Comparison of ENCODE assay signal across 32 cellular contexts in genomic region chr2:232124309-232124708, GRCh38.
"Had no signal": no experiment of that assay in that cellular context is flagged by ENCODE, and none has a peak within 500 bp of the region (broad histone marks: within the 10 kb centered on the region; RNA-seq: fewer than 3 reads in every experiment).

No MANE protein-coding gene starts in this region.

- H3K27me3 Mint-ChIP-seq: activated CD4-positive, alpha-beta memory T cell treated with anti-CD3 and anti-CD28 coated beads for 36 hours; activated CD4-positive, alpha-beta T cell treated with anti-CD3 and anti-CD28 coated beads for 36 hours; activated CD4-positive, alpha-beta T cell treated with anti-CD3 and anti-CD28 coated beads, Interleukin-2, amount 10 ng/mL, durations not matched to agents 24 days and 14 days; activated CD8-positive, alpha-beta memory T cell treated with anti-CD3 and anti-CD28 coated beads, Interleukin-2, amount 10 ng/mL, durations not matched to agents 7 days and 5 days; activated naive CD8-positive, alpha-beta T cell; activated naive CD8-positive, alpha-beta T cell treated with anti-CD3 and anti-CD28 coated beads, Interleukin-2, amount 50 U/mL, for 24 hours; T-helper 17 cell had no signal

- DNase-seq: activated CD4-positive, alpha-beta memory T cell treated with anti-CD3 and anti-CD28 coated beads for 36 hours; activated CD4-positive, alpha-beta T cell treated with anti-CD3 and anti-CD28 coated beads for 36 hours; activated CD4-positive, alpha-beta T cell treated with anti-CD3 and anti-CD28 coated beads, Interleukin-2, amount 10 ng/mL, durations not matched to agents 24 days and 14 days; activated CD4-positive, CD25-positive, alpha-beta regulatory T cell; activated CD4-positive, CD25-positive, alpha-beta regulatory T cell treated with anti-CD3 and anti-CD28 coated beads, Interleukin-2, amount 50 U/mL, for 72 hours; activated CD8-positive, alpha-beta memory T cell treated with anti-CD3 and anti-CD28 coated beads, Interleukin-2, amount 10 ng/mL, durations not matched to agents 7 days and 5 days; activated CD8-positive, alpha-beta memory T cell treated with anti-CD3 and anti-CD28 coated beads, Interleukin-2, amount 50 U/mL, for 4 hours; activated CD8-positive, alpha-beta T cell treated with anti-CD3 and anti-CD28 coated beads, Interleukin-2, amount 10 ng/mL, durations not matched to agents 7 days and 5 days; activated gamma-delta T cell; activated naive CD4-positive, alpha-beta T cell treated with anti-CD3 and anti-CD28 coated beads, Interleukin-2, amount 50 U/mL, for 16 hours; activated naive CD4-positive, alpha-beta T cell treated with Interleukin-2 at 50 U/mL for 16 hours; activated naive CD8-positive, alpha-beta T cell treated with anti-CD3 and anti-CD28 coated beads, Interleukin-2, amount 50 U/mL, for 24 hours; activated T-cell treated with anti-CD3 and anti-CD28 coated beads, Interleukin-2, amount 50 U/mL, for 1 hour; activated T-cell treated with anti-CD3 and anti-CD28 coated beads, Interleukin-2, amount 50 U/mL, for 72 hours; adrenal gland; amygdala; aorta; body of pancreas; caudate nucleus; cerebellar nuclear complex; colonic mucosa; effector CD8-positive, alpha-beta T cell; esophagus squamous epithelium; foreskin melanocyte; head of caudate nucleus; T-helper 1 cell; T-helper 17 cell; T1000 had no signal

- H3K36me3 ChIP-seq: adrenal gland, colonic mucosa, esophagus squamous epithelium had no signal

- H3K27ac ChIP-seq: adrenal gland, body of pancreas, colonic mucosa, epithelial cell of prostate, esophagus squamous epithelium had no signal

- FAIRE-seq: endothelial cell of umbilical vein had no signal

- H3K27ac Mint-ChIP-seq: activated CD4-positive, alpha-beta memory T cell treated with anti-CD3 and anti-CD28 coated beads for 36 hours; activated CD4-positive, alpha-beta T cell treated with anti-CD3 and anti-CD28 coated beads for 36 hours; activated CD4-positive, alpha-beta T cell treated with anti-CD3 and anti-CD28 coated beads, Interleukin-2, amount 10 ng/mL, durations not matched to agents 24 days and 14 days; activated CD8-positive, alpha-beta memory T cell treated with anti-CD3 and anti-CD28 coated beads, Interleukin-2, amount 10 ng/mL, durations not matched to agents 7 days and 5 days; activated CD8-positive, alpha-beta T cell treated with anti-CD3 and anti-CD28 coated beads, Interleukin-2, amount 10 ng/mL, durations not matched to agents 7 days and 5 days; activated naive CD8-positive, alpha-beta T cell; activated naive CD8-positive, alpha-beta T cell treated with anti-CD3 and anti-CD28 coated beads, Interleukin-2, amount 50 U/mL, for 24 hours; activated T-cell treated with anti-CD3 and anti-CD28 coated beads, Interleukin-2, amount 50 U/mL, for 72 hours; T-helper 17 cell; T-helper 2 cell treated with Interferon-gamma antibody and Interleukin-4, amounts not matched to agents 5 μg/mL and 100 μg/mL, for 36 hours had no signal

- H3K4me1 ChIP-seq: colonic mucosa had no signal

- H3K4me3 ChIP-seq: adrenal gland, body of pancreas, colonic mucosa, esophagus squamous epithelium had no signal

- H3K9me3 Mint-ChIP-seq: activated CD4-positive, alpha-beta memory T cell treated with anti-CD3 and anti-CD28 coated beads for 36 hours; activated CD4-positive, alpha-beta T cell treated with anti-CD3 and anti-CD28 coated beads, Interleukin-2, amount 10 ng/mL, durations not matched to agents 24 days and 14 days; activated naive CD8-positive, alpha-beta T cell treated with anti-CD3 and anti-CD28 coated beads, Interleukin-2, amount 50 U/mL, for 24 hours; activated T-cell treated with anti-CD3 and anti-CD28 coated beads, Interleukin-2, amount 50 U/mL, for 72 hours; T-helper 2 cell treated with Interferon-gamma antibody and Interleukin-4, amounts not matched to agents 5 μg/mL and 100 μg/mL, for 36 hours had no signal

- H3K9me3 ChIP-seq: adrenal gland, body of pancreas, colonic mucosa, esophagus squamous epithelium had no signal

- H3K4me3 Mint-ChIP-seq: activated CD4-positive, alpha-beta memory T cell treated with anti-CD3 and anti-CD28 coated beads for 36 hours; activated CD4-positive, alpha-beta T cell treated with anti-CD3 and anti-CD28 coated beads for 36 hours; activated CD4-positive, alpha-beta T cell treated with anti-CD3 and anti-CD28 coated beads, Interleukin-2, amount 10 ng/mL, durations not matched to agents 24 days and 14 days; activated CD8-positive, alpha-beta memory T cell treated with anti-CD3 and anti-CD28 coated beads, Interleukin-2, amount 10 ng/mL, durations not matched to agents 7 days and 5 days; activated CD8-positive, alpha-beta T cell treated with anti-CD3 and anti-CD28 coated beads, Interleukin-2, amount 10 ng/mL, durations not matched to agents 7 days and 5 days; activated naive CD8-positive, alpha-beta T cell; activated naive CD8-positive, alpha-beta T cell treated with anti-CD3 and anti-CD28 coated beads, Interleukin-2, amount 50 U/mL, for 24 hours; activated T-cell treated with anti-CD3 and anti-CD28 coated beads, Interleukin-2, amount 50 U/mL, for 72 hours; T-helper 17 cell; T-helper 2 cell treated with Interferon-gamma antibody and Interleukin-4, amounts not matched to agents 5 μg/mL and 100 μg/mL, for 36 hours had no signal

- H3K4me1 Mint-ChIP-seq: activated CD8-positive, alpha-beta memory T cell treated with anti-CD3 and anti-CD28 coated beads, Interleukin-2, amount 10 ng/mL, durations not matched to agents 7 days and 5 days had no signal

- H3K36me3 Mint-ChIP-seq: activated CD4-positive, alpha-beta memory T cell treated with anti-CD3 and anti-CD28 coated beads for 36 hours; activated CD8-positive, alpha-beta memory T cell treated with anti-CD3 and anti-CD28 coated beads, Interleukin-2, amount 10 ng/mL, durations not matched to agents 7 days and 5 days had no signal
